Comparison of ENCODE assay signal across 15 cellular contexts in genomic region chr4:153418581-153418980, GRCh38. TPM values are rescaled to one million over a fixed set of nuclear protein-coding genes. Genes with fewer than 3 reads are reported as not detected.
A peak's percentile ranks its signal among the peaks of the same experiment; 100 is the strongest.
DNase-seq lines count a peak whose midpoint lies in the region; ATAC-seq and TF ChIP-seq lines count a peak whose summit lies in the region.
"Had no signal": no experiment of that assay in that cellular context is flagged by ENCODE, and none has a peak within 500 bp of the region (broad histone marks: within the 10 kb centered on the region; RNA-seq: fewer than 3 reads in every experiment).

No MANE protein-coding gene starts in this region.

- H3K27ac ChIP-seq in HCT116 (ENCODE audit: low read depth, low read length) (no peak overlapping the region), heart left ventricle (no peak overlapping the region), mesenchymal stem cell (ENCODE audit: low read length, poor library complexity, severe bottlenecking) (no peak overlapping the region)
- H3K27ac ChIP-seq: gastrocnemius medialis had no signal

- no peak overlapping the region for H2AK5ac ChIP-seq in mesenchymal stem cell (ENCODE audit: low read length, severe bottlenecking)

- H3K27me3 Mint-ChIP-seq in activated CD8-positive, alpha-beta T cell treated with anti-CD3 and anti-CD28 coated beads, Interleukin-2, amount 10 ng/mL, durations not matched to agents 7 days and 5 days (ENCODE audit: low read depth), result no peaks in the 10 kb centered on the region

- no peak overlapping the region for H2BK12ac ChIP-seq in mesenchymal stem cell (ENCODE audit: low read length in 2 of 2)

- BruUV-seq in HCT116 (replicated peaks; lab: Mats Ljungman, UMichigan), result TSS peak; percentile 21

- H3K27ac Mint-ChIP-seq in activated CD8-positive, alpha-beta T cell treated with anti-CD3 and anti-CD28 coated beads, Interleukin-2, amount 10 ng/mL, durations not matched to agents 7 days and 5 days, result peak overlapping the region; percentile 5

- H2BK15ac ChIP-seq in mesenchymal stem cell (ENCODE audit: low read depth, poor library complexity, severe bottlenecking), result no peak overlapping the region

- CTCF ChIA-PET in HCT116 (lab: Charles Lee), result interaction anchor here (1.2 kb wide), 1 partner anchor 14 kb away, joined by 3 read pairs; no protein-coding TSS in a partner anchor
- CTCF ChIA-PET in activated CD8-positive, alpha-beta T cell treated with anti-CD3 and anti-CD28 coated beads, Interleukin-2, amount 10 ng/mL, durations not matched to agents 7 days and 5 days (lab: Charles Lee), result interaction anchor here (1.6 to 5.0 kb wide), 2 partner anchors 15 to 73 kb away, joined by 8 to 24 read pairs; no protein-coding TSS in a partner anchor

- no peak overlapping the region for H2BK5ac ChIP-seq in mesenchymal stem cell (ENCODE audit: low read depth, low read length, poor library complexity, severe bottlenecking)

- H3K9me3 ChIP-seq in HCT116 (ENCODE audit: control insufficient read depth in 1 of 2, insufficient read depth in 1 of 2, low read depth in 1 of 2, low read length in 2 of 2) (no peaks in the 10 kb centered on the region), heart left ventricle (no peaks in the 10 kb centered on the region), mesenchymal stem cell (ENCODE audit: control insufficient read depth, low read length) (no peaks in the 10 kb centered on the region)
- H3K9me3 ChIP-seq: gastrocnemius medialis had no signal

- H3K79me1 ChIP-seq in mesenchymal stem cell (replicated peaks; ENCODE audit: low read length, poor library complexity, severe bottlenecking), result no peaks in the 10 kb centered on the region

- RAD21 ChIA-PET in HCT116 (lab: Charles Lee; ENCODE audit: low non-redundant PET in 1 of 2, low total read pairs in 2 of 2, uncharacterized antibody in 2 of 2, unreplicated experiment in 2 of 2), result no interaction called here

- H3K79me2 ChIP-seq in HCT116 (ENCODE audit: insufficient read depth, low read length), result no peaks in the 10 kb centered on the region

- no peak overlapping the region for H3K4ac ChIP-seq in mesenchymal stem cell (ENCODE audit: low read depth in 1 of 2, low read length in 2 of 2)

- POLR2A ChIA-PET in HCT116 (lab: Charles Lee), result no interaction called here
- POLR2A ChIA-PET in activated CD8-positive, alpha-beta T cell treated with anti-CD3 and anti-CD28 coated beads, Interleukin-2, amount 10 ng/mL, durations not matched to agents 7 days and 5 days (lab: Charles Lee), result no interaction called here

- no peaks in the 10 kb centered on the region for H3K9me3 Mint-ChIP-seq in activated CD8-positive, alpha-beta T cell treated with anti-CD3 and anti-CD28 coated beads, Interleukin-2, amount 10 ng/mL, durations not matched to agents 7 days and 5 days (ENCODE audit: insufficient read depth)

- intact Hi-C loops in HCT116 (cut with micrococcal nuclease) (no loop called here), heart left ventricle (cut with DNase I) (no loop called here)

- peaks cover 26% of the 10 kb centered on the region for H3K36me3 Mint-ChIP-seq in activated CD8-positive, alpha-beta T cell treated with anti-CD3 and anti-CD28 coated beads, Interleukin-2, amount 10 ng/mL, durations not matched to agents 7 days and 5 days (ENCODE audit: low read depth)

- H4K8ac ChIP-seq in mesenchymal stem cell (ENCODE audit: low read length), result no peak overlapping the region

- no peak for ATAC-seq in HCT116
- ATAC-seq in activated CD8-positive, alpha-beta T cell treated with anti-CD3 and anti-CD28 coated beads, Interleukin-2, amount 10 ng/mL, durations not matched to agents 7 days and 5 days, result no peak
- no peak for ATAC-seq in heart left ventricle
- ATAC-seq: gastrocnemius medialis had no signal

- no peak overlapping the region for H3K9ac ChIP-seq in HCT116 (ENCODE audit: low read length)
- H3K9ac ChIP-seq in mesenchymal stem cell (ENCODE audit: low read length), result no peak overlapping the region

- TF ChIP-seq RAD21 in HCT116 (IDR thresholded peaks at IDR 0.05; ENCODE audit: low read depth), result no peak

- DNase-seq in AG10803 (ENCODE audit: low read depth) (peak; percentile 73), HCT116 (ENCODE audit: low read depth, low spot score) (no peak), iPS-NIHi7 (ENCODE audit: extremely low spot score) (peak; percentile 35), ACHN (no peak), heart left ventricle (no peak), H7 (no peak), mesenchymal stem cell (no peak)
- DNase-seq in activated CD8-positive, alpha-beta T cell treated with anti-CD3 and anti-CD28 coated beads, Interleukin-2, amount 10 ng/mL, durations not matched to agents 7 days and 5 days, result no peak
- DNase-seq: activated CD4-positive, alpha-beta T cell treated with anti-CD3 and anti-CD28 coated beads, Interleukin-2, amount 50 U/mL, for 48 hours; gastrocnemius medialis; kidney; MM.1S; NCI-H2029 treated with DMSO at 0.1 percent for 48 hours; SHP77; stimulated activated CD4-positive, alpha-beta T cell treated with anti-CD3 and anti-CD28 coated beads, Interleukin-15, amount 100 ng/mL, for 24 hours had no signal

- H2AFZ ChIP-seq in HCT116 (ENCODE audit: low read depth, low read length, poor library complexity, severe bottlenecking) (no peak overlapping the region), mesenchymal stem cell (ENCODE audit: low read depth, low read length) (no peak overlapping the region)

- H2BK120ac ChIP-seq in mesenchymal stem cell (ENCODE audit: low read depth, low read length), result no peak overlapping the region

- no peak overlapping the region for H4K91ac ChIP-seq in mesenchymal stem cell (ENCODE audit: low read length)

- H3K4me1 ChIP-seq in HCT116 (ENCODE audit: control insufficient read depth in 1 of 2, insufficient read depth in 2 of 2, low read length in 2 of 2), result no peaks in the 10 kb centered on the region
- no peaks in the 10 kb centered on the region for H3K4me1 ChIP-seq in heart left ventricle
- no peaks in the 10 kb centered on the region for H3K4me1 ChIP-seq in mesenchymal stem cell (ENCODE audit: control insufficient read depth, insufficient read depth, low read depth, low read length)
- H3K4me1 ChIP-seq: gastrocnemius medialis had no signal

- H3K36me3 ChIP-seq in HCT116 (ENCODE audit: control insufficient read depth in 1 of 2, insufficient read depth in 2 of 2, low read length in 2 of 2) (peaks cover 0 to 4% of the 10 kb centered on the region in 2 experiments; a peak in 1 of 4 replicates), heart left ventricle (no peaks in the 10 kb centered on the region), H7 (replicated peaks; ENCODE audit: control insufficient read depth, insufficient read depth, low read length) (no peaks in the 10 kb centered on the region; the same call in 1 of the 2 replicates), mesenchymal stem cell (ENCODE audit: control insufficient read depth in 1 of 2, insufficient read depth in 2 of 2, low read depth in 1 of 2, low read length in 2 of 2) (no peaks in the 10 kb centered on the region)
- H3K36me3 ChIP-seq: gastrocnemius medialis had no signal

- H3K14ac ChIP-seq in mesenchymal stem cell (ENCODE audit: low read length in 2 of 2), result no peak overlapping the region

- H3K4me3 ChIP-seq in AG10803 (ENCODE audit: low read length) (no peak overlapping the region), HCT116 (replicated peaks in 1 of 2; ENCODE audit: low read depth in 1 of 2, low read length in 2 of 2) (no peak overlapping the region), heart left ventricle (no peak overlapping the region), H7 (ENCODE audit: insufficient read depth, low read depth, low read length) (no peak overlapping the region), mesenchymal stem cell (ENCODE audit: insufficient read depth in 1 of 2, low read depth in 1 of 2, low read length in 2 of 2) (no peak overlapping the region)
- H3K4me3 ChIP-seq: gastrocnemius medialis had no signal

- TF ChIP-seq CTCF in AG10803 (conservative IDR thresholded peaks at IDR 0.05; ENCODE audit: low read length) (no peak), HCT116 (IDR thresholded peaks at IDR 0.05 in 2 of 3, conservative IDR thresholded peaks at IDR 0.05 in 1 of 3; ENCODE audit: borderline replicate concordance in 1 of 3, insufficient read depth in 1 of 3, low read depth in 2 of 3, low read length in 2 of 3) (no peak), heart left ventricle (IDR thresholded peaks at IDR 0.05) (no peak)

- H4K20me1 ChIP-seq in HCT116 (ENCODE audit: insufficient read depth), result no peaks in the 10 kb centered on the region

- TF ChIP-seq POLR2A in HCT116 (IDR thresholded peaks at IDR 0.05; ENCODE audit: borderline replicate concordance, extremely low read depth, insufficient read depth, insufficient read length) (no peak), heart left ventricle (IDR thresholded peaks at IDR 0.05) (no peak)

- H3K23ac ChIP-seq in mesenchymal stem cell (ENCODE audit: low read length in 2 of 2), result no peak overlapping the region

- WGBS in heart left ventricle, 4 donors, result 68 to 76% (median 69%) methylated on average over 3 of the region's 3 CpGs
- WGBS in mesenchymal stem cell, result 78% methylated on average over 2 of the region's 3 CpGs

- H3K4me3 Mint-ChIP-seq in activated CD8-positive, alpha-beta T cell treated with anti-CD3 and anti-CD28 coated beads, Interleukin-2, amount 10 ng/mL, durations not matched to agents 7 days and 5 days, result no peak overlapping the region

- no peaks in the 10 kb centered on the region for H3K9me2 ChIP-seq in HCT116 (ENCODE audit: insufficient read depth)

- in situ Hi-C loops in ACHN (cut with HindIII; ENCODE audit: low pct_ligation_motif_present, low pct_unique_long_range_greater_than_20kb, low sequenced_read_pairs), result no loop called here

- H3K4me1 Mint-ChIP-seq in activated CD8-positive, alpha-beta T cell treated with anti-CD3 and anti-CD28 coated beads, Interleukin-2, amount 10 ng/mL, durations not matched to agents 7 days and 5 days (ENCODE audit: low read depth), result peaks cover 42% of the 10 kb centered on the region

- H3K4me2 ChIP-seq in HCT116 (ENCODE audit: low read length) (no peak overlapping the region), mesenchymal stem cell (ENCODE audit: low read length, poor library complexity, severe bottlenecking) (no peak overlapping the region)

- H3K27me3 ChIP-seq in HCT116 (ENCODE audit: insufficient read depth, low read length) (no peaks in the 10 kb centered on the region), heart left ventricle (no peaks in the 10 kb centered on the region), H7 (ENCODE audit: control insufficient read depth, insufficient read depth, low read length) (no peaks in the 10 kb centered on the region), mesenchymal stem cell (ENCODE audit: control insufficient read depth in 1 of 2, insufficient read depth in 1 of 2, low read length in 2 of 2) (no peaks in the 10 kb centered on the region)
- H3K27me3 ChIP-seq: gastrocnemius medialis had no signal

- H3K18ac ChIP-seq in mesenchymal stem cell (ENCODE audit: low read depth in 1 of 2, low read length in 2 of 2), result no peak overlapping the region

RNA-seq across cellular contexts. Expression of gene TMEM131L, which starts 47.6 kb away (rescaled TPM):
- 19.7 TPM for total RNA-seq in HCT116 (2021; ENCODE audit: unreplicated experiment)
- 5.1 and 6.6 TPM in 2 replicates for polyA plus RNA-seq in HCT116 (2012)
- 10 to 100 TPM; 54.9 to 58.4 TPM for total RNA-seq in activated CD8-positive, alpha-beta T cell treated with anti-CD3 and anti-CD28 coated beads, Interleukin-2, amount 10 ng/mL, durations not matched to agents 7 days and 5 days
- 10 to 100 TPM; 10.9 to 22.2 (median 19.9) TPM for total RNA-seq in heart left ventricle
- polyA plus RNA-seq in heart left ventricle, result 1 to 10 TPM; 3.8 TPM
- 19.6 and 25.5 TPM in 2 replicates for total RNA-seq in H7 (2014; rRNA removed; shearing (Covaris generic))
- polyA plus RNA-seq in mesenchymal stem cell (2013, experiment 1 of 2), result 3.8 TPM
- polyA plus RNA-seq in mesenchymal stem cell (2013, experiment 2 of 2), result 3.5 TPM

Comparison
In these comparisons a context has a peak if more than half of its experiments do, and no peak if none do; other contexts are left out.
1. DNase-seq: peak in AG10803 (single experiment) and iPS-NIHi7 (single experiment); none in HCT116 (single experiment), activated CD8-positive, alpha-beta T cell treated with anti-CD3 and anti-CD28 coated beads, Interleukin-2, amount 10 ng/mL, durations not matched to agents 7 days and 5 days (single experiment), ACHN (single experiment), heart left ventricle (0 of 5), H7 (single experiment) and mesenchymal stem cell (single experiment).